In the genomic region with DNA sequence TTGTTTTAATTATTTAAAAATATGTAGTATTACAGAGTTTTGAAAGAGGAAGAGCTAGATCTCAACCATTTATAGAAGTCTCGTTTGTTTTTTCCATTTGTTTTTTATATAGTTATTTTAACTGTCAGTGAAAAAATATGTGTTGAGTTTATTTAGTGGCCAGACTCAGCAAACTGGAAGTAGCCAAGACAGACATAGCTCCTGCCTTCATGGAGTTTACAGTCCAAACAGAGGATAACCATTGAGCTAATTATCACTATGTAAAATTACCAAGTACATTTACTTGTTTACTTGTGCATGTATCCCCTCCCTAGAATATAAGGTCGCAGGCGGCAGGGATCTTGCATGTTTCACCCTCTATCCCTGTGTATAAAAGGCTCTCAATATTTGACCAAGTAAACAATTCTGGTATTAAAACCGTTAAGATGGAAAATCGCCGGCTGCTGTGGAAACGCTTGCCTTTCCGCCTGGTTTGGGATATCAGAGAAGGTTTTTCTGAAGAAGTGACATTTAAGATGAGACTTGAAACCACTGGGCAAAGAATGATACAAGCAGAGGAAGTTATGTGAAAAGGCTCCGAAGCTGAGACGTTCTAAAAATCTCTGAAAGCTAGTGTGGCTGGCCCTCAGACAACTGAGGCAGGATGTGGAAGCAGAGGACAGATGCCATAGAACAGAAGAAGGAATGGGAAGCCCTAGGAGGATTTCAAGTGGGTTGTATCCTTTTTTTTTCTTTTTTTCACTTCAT, we compare ENCODE assay signal across 8 cellular contexts. TPM values are rescaled to one million over a fixed set of nuclear protein-coding genes. Genes with fewer than 3 reads are reported as not detected.
DNase-seq lines count a peak whose midpoint lies in the region; ATAC-seq and TF ChIP-seq lines count a peak whose summit lies in the region.

No MANE protein-coding gene starts in this region.

- CTCF ChIA-PET in MCF 10A (lab: Yijun Ruan, JAX) (interaction anchor here (0.7 to 1.2 kb wide), 5 partner anchors 8 to 437 kb away, joined by 3 to 9 read pairs (median 4); no protein-coding TSS in a partner anchor), HEK293T (lab: Yijun Ruan, JAX) (no interaction called here)

- POLR2A ChIA-PET in MCF 10A (lab: Yijun Ruan, JAX) (interaction anchor here (0.6 to 11.3 kb wide), 22 partner anchors 9 to 504 kb away, joined by 3 to 223 read pairs (median 5); a partner anchor contains a TSS), HEK293T (lab: Yijun Ruan, JAX) (interaction anchor here (1.3 to 1.4 kb wide), 3 partner anchors 9 to 79 kb away, joined by 4 to 9 read pairs (median 5); a partner anchor contains a TSS)

- no TSS peak for BruUV-seq in MCF 10A (replicated peaks; lab: Mats Ljungman, UMichigan)

- no peaks in the 10 kb centered on the region for H3K9me3 ChIP-seq in breast epithelium
- no peaks in the 10 kb centered on the region for H3K9me3 ChIP-seq in adipocyte (ENCODE audit: control insufficient read depth, low read length)
- H3K9me3 ChIP-seq in upper lobe of left lung: no peaks in the 10 kb centered on the region

- peak overlapping the region; percentile 100 for H3K27ac ChIP-seq in breast epithelium
- H3K27ac ChIP-seq in upper lobe of left lung: peak overlapping the region; percentile 97 to 100 (median 100)

- TF ChIP-seq POLR2A in breast epithelium (IDR thresholded peaks at IDR 0.05) (no peak), upper lobe of left lung (IDR thresholded peaks at IDR 0.05) (no peak)

- H3K4me3 ChIP-seq in breast epithelium (peak overlapping the region; percentile 96 to 97 (median 97)), adipocyte (ENCODE audit: low read length) (peak overlapping the region; percentile 95), upper lobe of left lung (peak overlapping the region in 3 of 4 donors; percentile 64 to 92 (median 67))

- H3K9ac ChIP-seq in adipocyte (ENCODE audit: low read length): peak overlapping the region; percentile 96

- H3K27me3 ChIP-seq in breast epithelium: no peaks in the 10 kb centered on the region
- no peaks in the 10 kb centered on the region for H3K27me3 ChIP-seq in adipocyte (replicated peaks; ENCODE audit: control insufficient read depth, insufficient read depth, low read length)
- H3K27me3 ChIP-seq in upper lobe of left lung: no peaks in the 10 kb centered on the region

- H3K4me1 ChIP-seq in breast epithelium (peaks cover 0 to 10% of the 10 kb centered on the region in 2 donors), adipocyte (ENCODE audit: control insufficient read depth, insufficient read depth, low read length) (peaks cover 33% of the 10 kb centered on the region), upper lobe of left lung (peaks cover 18 to 31% (median 24%) of the 10 kb centered on the region in 4 donors)

- H3K36me3 ChIP-seq in breast epithelium: no peaks in the 10 kb centered on the region
- H3K36me3 ChIP-seq in adipocyte (ENCODE audit: control insufficient read depth, insufficient read depth, low read length, severe bottlenecking): no peaks in the 10 kb centered on the region
- no peaks in the 10 kb centered on the region for H3K36me3 ChIP-seq in upper lobe of left lung

- ATAC-seq in memory B cell (ENCODE audit: low read depth) (no peak), upper lobe of left lung (ENCODE audit: low FRiP score in 2 of 2) (no peak), GM21515 (IDR thresholded peaks at IDR 0.05; ENCODE audit: unreplicated experiment) (no peak)

- TF ChIP-seq CTCF in breast epithelium (IDR thresholded peaks at IDR 0.05) (no peak), MCF 10A (IDR thresholded peaks at IDR 0.05; ENCODE audit: unreplicated experiment) (no peak), upper lobe of left lung (IDR thresholded peaks at IDR 0.05) (no peak)

- H3K36me3 Mint-ChIP-seq in MCF 10A (ENCODE audit: insufficient read depth, unreplicated experiment) (peaks cover 17% of the 10 kb centered on the region), memory B cell (no peaks in the 10 kb centered on the region)

- no peaks in the 10 kb centered on the region for H3K9me3 Mint-ChIP-seq in MCF 10A (ENCODE audit: unreplicated experiment)
- no peaks in the 10 kb centered on the region for H3K9me3 Mint-ChIP-seq in memory B cell

- no peak overlapping the region for H3K27ac Mint-ChIP-seq in MCF 10A (ENCODE audit: low read depth, unreplicated experiment)
- H3K27ac Mint-ChIP-seq in memory B cell: no peak overlapping the region

- intact Hi-C loops in breast epithelium (cut with DNase I; ENCODE audit: low total_unique reads): no loop called here
- intact Hi-C loops in MCF 10A (cut with micrococcal nuclease): loop anchor here (2.0 kb wide), 1 partner anchor 80 kb away; a partner anchor contains a TSS

- WGBS in upper lobe of left lung, 2 donors: 75 to 77% methylated on average over 10 of the region's 10 CpGs

- H3K27me3 Mint-ChIP-seq in MCF 10A (ENCODE audit: insufficient read depth, unreplicated experiment) (no peaks in the 10 kb centered on the region), memory B cell (no peaks in the 10 kb centered on the region)

- H3K4me1 Mint-ChIP-seq in MCF 10A (ENCODE audit: insufficient read depth, unreplicated experiment) (peaks cover 5% of the 10 kb centered on the region), memory B cell (peaks cover 18% of the 10 kb centered on the region)

- TF ChIP-seq EP300 in upper lobe of left lung (IDR thresholded peaks at IDR 0.05): no peak

- DNase-seq in breast epithelium (ENCODE audit: low spot score in 2 of 2) (no peak), MCF 10A (ENCODE audit: unreplicated experiment) (no peak), adipocyte (ENCODE audit: low read depth) (no peak), memory B cell (ENCODE audit: low spot score in 2 of 2) (no peak), upper lobe of left lung (no peak), HEK293T (ENCODE audit: extremely low spot score) (no peak), NCI-H2107 treated with DMSO at 0.1 percent for 48 hours (lab: John Stamatoyannopoulos, UW; ENCODE audit: unreplicated experiment) (no peak)

- H3K4me3 Mint-ChIP-seq in MCF 10A (ENCODE audit: unreplicated experiment) (no peak overlapping the region), memory B cell (peak overlapping the region; percentile 90)

TF ChIP-seq in HEK293T, 16 proteins besides CTCF, POLR2A, EP300 and RAD21:
- no peak for TF ChIP-seq ZNF384 (IDR thresholded peaks at IDR 0.05)
- TF ChIP-seq BHLHE40 (IDR thresholded peaks at IDR 0.05; ENCODE audit: borderline replicate concordance): no peak
- no peak for TF ChIP-seq SP1 (IDR thresholded peaks at IDR 0.05)
- TF ChIP-seq, protein P1, sequence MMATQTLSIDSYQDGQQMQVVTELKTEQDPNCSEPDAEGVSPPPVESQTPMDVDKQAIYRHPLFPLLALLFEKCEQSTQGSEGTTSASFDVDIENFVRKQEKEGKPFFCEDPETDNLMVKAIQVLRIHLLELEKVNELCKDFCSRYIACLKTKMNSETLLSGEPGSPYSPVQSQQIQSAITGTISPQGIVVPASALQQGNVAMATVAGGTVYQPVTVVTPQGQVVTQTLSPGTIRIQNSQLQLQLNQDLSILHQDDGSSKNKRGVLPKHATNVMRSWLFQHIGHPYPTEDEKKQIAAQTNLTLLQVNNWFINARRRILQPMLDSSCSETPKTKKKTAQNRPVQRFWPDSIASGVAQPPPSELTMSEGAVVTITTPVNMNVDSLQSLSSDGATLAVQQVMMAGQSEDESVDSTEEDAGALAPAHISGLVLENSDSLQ (IDR thresholded peaks at IDR 0.05): no peak
- TF ChIP-seq ELF4 (IDR thresholded peaks at IDR 0.05): no peak
- TF ChIP-seq HDGF (IDR thresholded peaks at IDR 0.05; ENCODE audit: borderline replicate concordance): no peak
- TF ChIP-seq TARDBP (IDR thresholded peaks at IDR 0.05): no peak
- TF ChIP-seq FOXA1 (IDR thresholded peaks at IDR 0.05): no peak
- no peak for TF ChIP-seq NFRKB (IDR thresholded peaks at IDR 0.05)
- TF ChIP-seq L3MBTL2 (conservative IDR thresholded peaks at IDR 0.05): no peak
- no peak for TF ChIP-seq FOXM1 (IDR thresholded peaks at IDR 0.05; ENCODE audit: borderline replicate concordance)
- TF ChIP-seq ARNT (IDR thresholded peaks at IDR 0.05): no peak
- no peak for TF ChIP-seq FOXK2 (IDR thresholded peaks at IDR 0.05)
- no peak for TF ChIP-seq SUZ12 (IDR thresholded peaks at IDR 0.05)
- no peak for TF ChIP-seq LEF1 (IDR thresholded peaks at IDR 0.05; ENCODE audit: borderline replicate concordance)
- TF ChIP-seq CTBP1 (IDR thresholded peaks at IDR 0.05; ENCODE audit: borderline replicate concordance): no peak

RNA-seq across cellular contexts. Expression of a gene that starts 1.3 kb away (rescaled TPM):
- 100 to 1,000 TPM; 267 to 346 (median 271) TPM for total RNA-seq in breast epithelium
- 297 and 368 TPM in 2 replicates for total RNA-seq in MCF 10A (2022)
- 100 to 1,000 TPM; 132 to 305 (median 216) TPM for total RNA-seq in upper lobe of left lung
